15 cellular contexts compared by ENCODE assay signal in the genomic region with DNA sequence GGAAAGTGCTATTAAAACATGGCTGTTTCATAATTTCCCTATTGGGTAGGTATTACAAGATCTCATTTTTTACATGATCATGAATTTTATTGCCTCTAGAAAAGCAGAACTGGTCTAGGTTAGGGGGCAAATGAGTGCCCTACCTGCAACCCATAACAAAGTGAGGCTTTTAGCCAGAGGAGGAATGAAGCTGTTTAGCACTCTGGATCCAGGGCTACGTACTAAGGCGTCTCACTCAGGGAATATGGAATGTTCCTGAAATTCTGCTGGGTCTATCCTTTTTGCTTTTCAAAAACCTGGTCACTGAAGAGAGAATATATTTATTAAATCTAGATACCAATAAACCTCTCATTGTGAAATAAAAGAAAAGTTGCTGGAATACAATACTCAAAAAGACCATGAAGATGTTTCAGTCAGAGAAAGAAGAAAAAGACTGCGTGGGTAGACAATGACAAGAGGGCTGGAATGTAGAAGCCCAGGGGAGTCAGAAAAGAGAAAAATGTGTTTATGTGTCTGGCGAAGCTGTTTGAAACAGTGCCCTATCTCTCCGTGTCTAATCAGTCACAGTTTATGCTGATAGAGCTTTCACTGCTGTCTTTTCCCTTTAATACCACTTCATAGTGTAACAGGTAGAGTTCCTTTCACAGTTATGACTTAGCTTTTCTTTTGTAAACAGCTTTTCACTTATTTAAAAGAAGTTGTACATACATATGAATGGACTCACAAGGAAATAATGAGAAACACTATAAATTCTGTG. TPM values are rescaled to one million over a fixed set of nuclear protein-coding genes. Genes with fewer than 3 reads are reported as not detected.
DNase-seq lines count a peak whose midpoint lies in the region; ATAC-seq, FAIRE-seq and TF ChIP-seq lines count a peak whose summit lies in the region.
"Had no signal": no experiment of that assay in that cellular context is flagged by ENCODE, and none has a peak within 500 bp of the region (broad histone marks: within the 10 kb centered on the region; RNA-seq: fewer than 3 reads in every experiment).

No MANE protein-coding gene starts in this region.

- ATAC-seq in lower lobe of right lung = peak in 1 of 2 donors; percentile 48
- ATAC-seq in upper lobe of left lung (ENCODE audit: low FRiP score in 2 of 2) = no peak
- ATAC-seq: A549; natural killer cell treated with Interleukin-12 subunit alpha and Interleukin-12 subunit beta and Interleukin-15 and Interleukin-18, amount 100 ng/mL, for 72 hours had no signal

- H3K36me3 ChIP-seq in mammary epithelial cell (ENCODE audit: insufficient read depth, low read length) (no peaks in the 10 kb centered on the region), astrocyte (ENCODE audit: insufficient read depth, low read length) (no peaks in the 10 kb centered on the region), lower lobe of right lung (no peaks in the 10 kb centered on the region), upper lobe of left lung (no peaks in the 10 kb centered on the region), testis (ENCODE audit: low read depth, missing control alignments) (no peaks in the 10 kb centered on the region)
- H3K36me3 ChIP-seq: adrenal gland had no signal

- H3K9me3 ChIP-seq in mammary epithelial cell (replicated peaks; ENCODE audit: insufficient read depth, low read length) (no peaks in the 10 kb centered on the region), astrocyte (ENCODE audit: insufficient read depth, low read depth, low read length) (no peaks in the 10 kb centered on the region), lower lobe of right lung (no peaks in the 10 kb centered on the region), upper lobe of left lung (no peaks in the 10 kb centered on the region), testis (no peaks in the 10 kb centered on the region)
- H3K9me3 ChIP-seq: A549, adrenal gland had no signal

- H3K4me3 ChIP-seq in mammary epithelial cell (replicated peaks in 1 of 3; ENCODE audit: insufficient read depth in 1 of 3, low read depth in 2 of 3, low read length in 3 of 3) = no peak overlapping the region
- no peak overlapping the region for H3K4me3 ChIP-seq in astrocyte (ENCODE audit: insufficient read depth, low read depth, low read length)
- H3K4me3 ChIP-seq in lower lobe of right lung = no peak overlapping the region
- H3K4me3 ChIP-seq in upper lobe of left lung = no peak overlapping the region
- H3K4me3 ChIP-seq in testis = no peak overlapping the region
- H3K4me3 ChIP-seq: A549, adrenal gland had no signal

- WGBS in mammary epithelial cell (ENCODE audit: low coverage, missing lambda C conversion rate) = 17% methylated on average over 5 of the region's 5 CpGs
- 58 to 60% methylated on average over 5 of the region's 5 CpGs for WGBS in upper lobe of left lung, 2 donors
- 53 to 69% methylated on average over 5 of the region's 5 CpGs for WGBS in testis, 2 donors

- peak overlapping the region; percentile 53 for H3K4me2 ChIP-seq in mammary epithelial cell (ENCODE audit: insufficient read depth, low read depth, low read length)
- H3K4me2 ChIP-seq in astrocyte (ENCODE audit: low read length) = no peak overlapping the region
- H3K4me2 ChIP-seq: A549 had no signal

- no peak overlapping the region for H3K4me3 Mint-ChIP-seq in MCF 10A (ENCODE audit: unreplicated experiment)
- H3K4me3 Mint-ChIP-seq in astrocyte (ENCODE audit: unreplicated experiment) = peak overlapping the region; percentile 21
- H3K4me3 Mint-ChIP-seq: natural killer cell treated with Interleukin-12 subunit alpha and Interleukin-12 subunit beta and Interleukin-15 and Interleukin-18, amount 100 ng/mL, for 72 hours had no signal

- H3K27me3 ChIP-seq in mammary epithelial cell (ENCODE audit: insufficient read depth, low read length) = no peaks in the 10 kb centered on the region
- peaks cover 2% of the 10 kb centered on the region for H3K27me3 ChIP-seq in astrocyte (ENCODE audit: insufficient read depth, low read length)
- H3K27me3 ChIP-seq in lower lobe of right lung (ENCODE audit: low read depth) = no peaks in the 10 kb centered on the region
- H3K27me3 ChIP-seq in upper lobe of left lung = no peaks in the 10 kb centered on the region
- no peaks in the 10 kb centered on the region for H3K27me3 ChIP-seq in testis
- H3K27me3 ChIP-seq: adrenal gland had no signal

- no TSS peak for BruUV-seq in mammary epithelial cell (replicated peaks; lab: Mats Ljungman, UMichigan)
- BruUV-seq in MCF 10A (replicated peaks; lab: Mats Ljungman, UMichigan) = no TSS peak

- dilution Hi-C loops in mammary epithelial cell (cut with HindIII; ENCODE audit: low sequenced_read_pairs) = no loop called here

- no peak for DNase-seq in mammary epithelial cell
- DNase-seq in MCF 10A (ENCODE audit: unreplicated experiment) = no peak
- no peak for DNase-seq in astrocyte (ENCODE audit: low read depth)
- DNase-seq in lower lobe of right lung = no peak
- no peak for DNase-seq in upper lobe of left lung
- DNase-seq in testis = no peak
- DNase-seq in middle frontal gyrus (ENCODE audit: extremely low spot score, low spot score) = no peak
- DNase-seq in NCI-H1092 treated with DMSO at 0.1 percent for 48 hours (lab: John Stamatoyannopoulos, UW) = no peak
- DNase-seq: adrenal gland, DMS 273 treated with DMSO at 0.1 percent for 48 hours, NCI-H1436 had no signal

- H4K20me1 ChIP-seq in mammary epithelial cell (ENCODE audit: insufficient read depth, low read length) (no peaks in the 10 kb centered on the region), astrocyte (ENCODE audit: insufficient read depth, low read length) (no peaks in the 10 kb centered on the region)

- no peak for TF ChIP-seq EP300 in upper lobe of left lung (IDR thresholded peaks at IDR 0.05)

- H3K9ac ChIP-seq in mammary epithelial cell (ENCODE audit: insufficient read depth, low read length) (no peak overlapping the region), astrocyte (ENCODE audit: low read length) (no peak overlapping the region)

- in situ Hi-C loops in mammary epithelial cell (cut with MboI; ENCODE audit: low sequenced_read_pairs in 2 of 2) = no loop called here

- no peak for FAIRE-seq in astrocyte (lab: Jason Lieb, UNC)
- FAIRE-seq: A549, endometrium had no signal

- H3K36me3 Mint-ChIP-seq in MCF 10A (ENCODE audit: insufficient read depth, unreplicated experiment) (no peaks in the 10 kb centered on the region), astrocyte (ENCODE audit: low read depth, unreplicated experiment) (no peaks in the 10 kb centered on the region)
- H3K36me3 Mint-ChIP-seq: natural killer cell treated with Interleukin-12 subunit alpha and Interleukin-12 subunit beta and Interleukin-15 and Interleukin-18, amount 100 ng/mL, for 72 hours had no signal

- CTCF ChIA-PET in mammary epithelial cell (lab: Charles Lee; ENCODE audit: low non-redundant PET) = interaction anchor here (0.6 kb wide), 1 partner anchor 281 kb away, joined by 3 read pairs; no protein-coding TSS in a partner anchor
- CTCF ChIA-PET in MCF 10A (lab: Yijun Ruan, JAX) = interaction anchor here (0.5 to 1.7 kb wide), 6 partner anchors 14 to 281 kb away, joined by 3 to 5 read pairs (median 3); no protein-coding TSS in a partner anchor

- no peaks in the 10 kb centered on the region for H3K9me3 Mint-ChIP-seq in MCF 10A (ENCODE audit: unreplicated experiment)
- no peaks in the 10 kb centered on the region for H3K9me3 Mint-ChIP-seq in astrocyte (ENCODE audit: unreplicated experiment)
- H3K9me3 Mint-ChIP-seq: natural killer cell treated with Interleukin-12 subunit alpha and Interleukin-12 subunit beta and Interleukin-15 and Interleukin-18, amount 100 ng/mL, for 72 hours had no signal

- intact Hi-C loops in mammary epithelial cell (cut with micrococcal nuclease) (no loop called here), MCF 10A (cut with micrococcal nuclease) (no loop called here), lower lobe of right lung (cut with DNase I) (no loop called here), testis (cut with DNase I; ENCODE audit: low total_unique reads) (no loop called here)

- H3K27ac Mint-ChIP-seq in MCF 10A (ENCODE audit: low read depth, unreplicated experiment) (no peak overlapping the region), astrocyte (ENCODE audit: unreplicated experiment) (peak overlapping the region; percentile 55)
- H3K27ac Mint-ChIP-seq: natural killer cell treated with Interleukin-12 subunit alpha and Interleukin-12 subunit beta and Interleukin-15 and Interleukin-18, amount 100 ng/mL, for 72 hours had no signal

- H3K27me3 Mint-ChIP-seq in MCF 10A (ENCODE audit: insufficient read depth, unreplicated experiment) = no peaks in the 10 kb centered on the region
- no peaks in the 10 kb centered on the region for H3K27me3 Mint-ChIP-seq in astrocyte (ENCODE audit: low read depth, unreplicated experiment)

- H3K27ac ChIP-seq in mammary epithelial cell (ENCODE audit: insufficient read depth, low read depth, low read length) = peak overlapping the region; percentile 17
- no peak overlapping the region for H3K27ac ChIP-seq in astrocyte (ENCODE audit: low read depth, low read length)
- peak overlapping the region; percentile 53 for H3K27ac ChIP-seq in lower lobe of right lung
- peak overlapping the region; percentile 41 to 72 (median 51) for H3K27ac ChIP-seq in upper lobe of left lung
- no peak overlapping the region for H3K27ac ChIP-seq in testis
- H3K27ac ChIP-seq: A549, adrenal gland had no signal

- H2AFZ ChIP-seq in mammary epithelial cell (ENCODE audit: low read depth, low read length) (peak overlapping the region; percentile 85), astrocyte (ENCODE audit: low read depth, low read length) (peak overlapping the region; percentile 11)

- no peak for TF ChIP-seq CTCF in mammary epithelial cell (conservative IDR thresholded peaks at IDR 0.05 in 1 of 2, IDR thresholded peaks at IDR 0.05 in 1 of 2; ENCODE audit: extremely low read depth in 1 of 2, insufficient read depth in 1 of 2, low read depth in 1 of 2, low read length in 2 of 2)
- no peak for TF ChIP-seq CTCF in MCF 10A (IDR thresholded peaks at IDR 0.05; ENCODE audit: unreplicated experiment)
- no peak for TF ChIP-seq CTCF in astrocyte (IDR thresholded peaks at IDR 0.05; ENCODE audit: insufficient read depth, low read depth, low read length)
- no peak for TF ChIP-seq CTCF in lower lobe of right lung (IDR thresholded peaks at IDR 0.05)
- no peak for TF ChIP-seq CTCF in upper lobe of left lung (IDR thresholded peaks at IDR 0.05)
- no peak for TF ChIP-seq CTCF in testis (IDR thresholded peaks at IDR 0.05)

- H3K4me1 Mint-ChIP-seq in MCF 10A (ENCODE audit: insufficient read depth, unreplicated experiment) = no peaks in the 10 kb centered on the region
- H3K4me1 Mint-ChIP-seq in astrocyte (ENCODE audit: low read depth, unreplicated experiment) = peaks cover 13% of the 10 kb centered on the region

- POLR2A ChIA-PET in MCF 10A (lab: Yijun Ruan, JAX) = interaction anchor here (0.6 kb wide), 1 partner anchor 42 kb away, joined by 3 read pairs; no protein-coding TSS in a partner anchor

- H3K79me2 ChIP-seq in mammary epithelial cell (ENCODE audit: insufficient read depth, low read length) = no peaks in the 10 kb centered on the region
- no peaks in the 10 kb centered on the region for H3K79me2 ChIP-seq in astrocyte (ENCODE audit: insufficient read depth, low read length)

- peaks cover 16% of the 10 kb centered on the region for H3K4me1 ChIP-seq in mammary epithelial cell (ENCODE audit: insufficient read depth, low read length)
- no peaks in the 10 kb centered on the region for H3K4me1 ChIP-seq in astrocyte (ENCODE audit: insufficient read depth, low read length)
- H3K4me1 ChIP-seq in lower lobe of right lung = peaks cover 21% of the 10 kb centered on the region
- H3K4me1 ChIP-seq in upper lobe of left lung = peaks cover 16 to 24% (median 19%) of the 10 kb centered on the region in 4 donors
- no peaks in the 10 kb centered on the region for H3K4me1 ChIP-seq in testis
- H3K4me1 ChIP-seq: A549, adrenal gland had no signal

- TF ChIP-seq POLR2A in upper lobe of left lung (IDR thresholded peaks at IDR 0.05) = no peak
- no peak for TF ChIP-seq POLR2A in testis (IDR thresholded peaks at IDR 0.05)

RNA-seq across cellular contexts. Expression of gene SYDE2, which starts 25.0 kb away (rescaled TPM):
- total RNA-seq in mammary epithelial cell (10 to 100 TPM in 1 of 2 donors, 1 to 10 TPM in 1; 4.3 to 11.0 TPM), MCF 10A (2022) (4.3 and 5.9 TPM in 2 replicates), astrocyte (8.1 and 9.9 TPM in 2 replicates), lower lobe of right lung (21.3 TPM), upper lobe of left lung (10 to 100 TPM; 14.3 to 38.5 (median 23.2) TPM), testis (10 to 100 TPM in 1 of 2 donors, 1 to 10 TPM in 1; 8.8 to 10.2 TPM)
- polyA plus RNA-seq in mammary epithelial cell (1.4 TPM), testis (ENCODE audit: insufficient read depth, low read depth, low replicate concordance) (3.7 TPM)
- polyA minus RNA-seq in mammary epithelial cell = 6.9 TPM
- total RNA-seq: OCI-LY7 had no signal

RNA-seq across cellular contexts. Expression of gene C1orf52, which starts 33.7 kb away (rescaled TPM):
- total RNA-seq in mammary epithelial cell (10 to 100 TPM; 13.7 to 25.7 TPM), MCF 10A (2022) (29.6 and 31.7 TPM in 2 replicates), astrocyte (42.4 and 44.5 TPM in 2 replicates), lower lobe of right lung (23.4 TPM), upper lobe of left lung (10 to 100 TPM; 12.9 to 89.1 (median 17.9) TPM), testis (10 to 100 TPM; 34.0 to 40.3 TPM)
- polyA plus RNA-seq in mammary epithelial cell (15.1 TPM), testis (ENCODE audit: insufficient read depth, low read depth, low replicate concordance) (37.9 TPM)
- 4.8 TPM for polyA minus RNA-seq in mammary epithelial cell

RNA-seq across cellular contexts. Expression of gene BCL10, which starts 50.6 kb away (rescaled TPM):
- total RNA-seq in mammary epithelial cell (10 to 100 TPM; 27.7 to 61.5 TPM), MCF 10A (2022) (43.9 and 55.8 TPM in 2 replicates), astrocyte (36.4 and 38.4 TPM in 2 replicates), lower lobe of right lung (27.4 TPM), upper lobe of left lung (10 to 100 TPM; 14.5 to 31.0 (median 20.4) TPM), testis (10 to 100 TPM; 16.8 to 21.2 TPM)
- polyA plus RNA-seq in mammary epithelial cell (16.5 TPM), testis (ENCODE audit: insufficient read depth, low read depth, low replicate concordance) (16.5 TPM)
- polyA minus RNA-seq in mammary epithelial cell = 29.0 TPM

Comparison
In these comparisons a context has a peak if more than half of its experiments do, and no peak if none do; other contexts are left out.
1. H3K27ac ChIP-seq: peak in mammary epithelial cell (single experiment), lower lobe of right lung (single experiment) and upper lobe of left lung (4 of 4); none in astrocyte (single experiment) and testis (0 of 2).